ENCODE assay signal across 11 cellular contexts in the genomic region with DNA sequence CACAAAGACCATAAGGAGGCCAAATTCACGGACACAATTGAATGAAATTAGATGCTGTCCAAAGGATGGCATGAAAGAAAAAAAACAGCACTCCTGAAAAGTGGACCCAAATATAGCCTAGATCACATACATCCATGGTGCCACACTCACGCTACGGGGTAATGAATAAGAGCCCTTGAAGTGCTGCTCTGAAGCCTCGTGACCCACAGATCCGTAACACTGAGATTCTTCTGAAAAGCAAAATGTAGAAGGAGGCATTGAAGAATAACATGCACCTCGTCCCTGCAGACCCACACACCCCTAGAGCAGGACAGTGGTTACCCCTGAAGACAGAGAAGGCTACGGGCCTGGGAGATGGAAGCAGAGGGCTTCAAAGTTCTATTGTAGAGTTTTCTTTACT. TPM values are rescaled to one million over a fixed set of nuclear protein-coding genes. Genes with fewer than 3 reads are reported as not detected.
DNase-seq lines count a peak whose midpoint lies in the region; ATAC-seq lines count a peak whose summit lies in the region.
"Had no signal": no experiment of that assay in that cellular context is flagged by ENCODE, and none has a peak within 500 bp of the region (broad histone marks: within the 10 kb centered on the region; RNA-seq: fewer than 3 reads in every experiment).

No MANE protein-coding gene starts in this region.

- H3K27me3 Mint-ChIP-seq in activated CD4-positive, alpha-beta T cell treated with anti-CD3 and anti-CD28 coated beads, Interleukin-2, amount 10 ng/mL, durations not matched to agents 7 days and 5 days = no peaks in the 10 kb centered on the region
- H3K27me3 Mint-ChIP-seq in T-cell = no peaks in the 10 kb centered on the region
- H3K27me3 Mint-ChIP-seq in effector memory CD8-positive, alpha-beta T cell = no peaks in the 10 kb centered on the region
- no peaks in the 10 kb centered on the region for H3K27me3 Mint-ChIP-seq in stimulated activated naive B cell treated with anti-CD40 and anti-IgM and Interleukin-4, amounts not matched to agents 10 μg/mL and 1 μg/mL and 100 μg/mL, for 72 hours

- H3K4me3 Mint-ChIP-seq in activated CD4-positive, alpha-beta T cell treated with anti-CD3 and anti-CD28 coated beads, Interleukin-2, amount 10 ng/mL, durations not matched to agents 7 days and 5 days = peak overlapping the region; percentile 12
- peak overlapping the region; percentile 35 to 100 (median 57) for H3K4me3 Mint-ChIP-seq in T-cell
- H3K4me3 Mint-ChIP-seq in effector memory CD8-positive, alpha-beta T cell = peak overlapping the region; percentile 87 to 96
- H3K4me3 Mint-ChIP-seq in stimulated activated naive B cell treated with anti-CD40 and anti-IgM and Interleukin-4, amounts not matched to agents 10 μg/mL and 1 μg/mL and 100 μg/mL, for 72 hours = peak overlapping the region; percentile 39 to 67
- H3K4me3 Mint-ChIP-seq: neural progenitor cell had no signal

- CTCF ChIA-PET in activated CD4-positive, alpha-beta T cell treated with anti-CD3 and anti-CD28 coated beads, Interleukin-2, amount 10 ng/mL, durations not matched to agents 7 days and 5 days (lab: Charles Lee) = no interaction called here
- CTCF ChIA-PET in T-cell (lab: Charles Lee) = no interaction called here

- H3K4me1 Mint-ChIP-seq in activated CD4-positive, alpha-beta T cell treated with anti-CD3 and anti-CD28 coated beads, Interleukin-2, amount 10 ng/mL, durations not matched to agents 7 days and 5 days = peaks cover 82% of the 10 kb centered on the region
- H3K4me1 Mint-ChIP-seq in T-cell = peaks cover 76 to 92% (median 84%) of the 10 kb centered on the region in 3 donors
- peaks cover 67 to 84% of the 10 kb centered on the region in 2 donors for H3K4me1 Mint-ChIP-seq in effector memory CD8-positive, alpha-beta T cell (ENCODE audit: low read depth in 2 of 2)
- H3K4me1 Mint-ChIP-seq in stimulated activated naive B cell treated with anti-CD40 and anti-IgM and Interleukin-4, amounts not matched to agents 10 μg/mL and 1 μg/mL and 100 μg/mL, for 72 hours = peaks cover 66 to 95% of the 10 kb centered on the region in 2 donors

- no peak for DNase-seq in activated CD4-positive, alpha-beta T cell treated with anti-CD3 and anti-CD28 coated beads, Interleukin-2, amount 10 ng/mL, durations not matched to agents 7 days and 5 days
- no peak for DNase-seq in activated CD4-positive, alpha-beta T cell treated with anti-CD3 and anti-CD28 coated beads for 1 hour
- DNase-seq in T-cell (no peak), globus pallidus (ENCODE audit: low spot score) (no peak)
- no peak for DNase-seq in effector memory CD8-positive, alpha-beta T cell
- no peak for DNase-seq in stimulated activated naive B cell treated with anti-CD40 and anti-IgM and Interleukin-4, amounts not matched to agents 10 μg/mL and 1 μg/mL and 100 μg/mL, for 72 hours
- DNase-seq: MM.1S, NCI-H2107 had no signal

- H3K36me3 Mint-ChIP-seq in activated CD4-positive, alpha-beta T cell treated with anti-CD3 and anti-CD28 coated beads, Interleukin-2, amount 10 ng/mL, durations not matched to agents 7 days and 5 days (ENCODE audit: low read depth) = peaks cover 24% of the 10 kb centered on the region
- peaks cover 2% of the 10 kb centered on the region for H3K36me3 Mint-ChIP-seq in T-cell
- peaks cover 35% of the 10 kb centered on the region for H3K36me3 Mint-ChIP-seq in effector memory CD8-positive, alpha-beta T cell (ENCODE audit: insufficient read depth)
- peaks cover 0 to 30% of the 10 kb centered on the region in 2 donors for H3K36me3 Mint-ChIP-seq in stimulated activated naive B cell treated with anti-CD40 and anti-IgM and Interleukin-4, amounts not matched to agents 10 μg/mL and 1 μg/mL and 100 μg/mL, for 72 hours

- H3K27ac Mint-ChIP-seq in activated CD4-positive, alpha-beta T cell treated with anti-CD3 and anti-CD28 coated beads, Interleukin-2, amount 10 ng/mL, durations not matched to agents 7 days and 5 days = peak overlapping the region; percentile 89
- H3K27ac Mint-ChIP-seq in T-cell = peak overlapping the region; percentile 90 to 99
- peak overlapping the region; percentile 85 to 99 for H3K27ac Mint-ChIP-seq in effector memory CD8-positive, alpha-beta T cell
- H3K27ac Mint-ChIP-seq in stimulated activated naive B cell treated with anti-CD40 and anti-IgM and Interleukin-4, amounts not matched to agents 10 μg/mL and 1 μg/mL and 100 μg/mL, for 72 hours = peak overlapping the region; percentile 67
- H3K27ac Mint-ChIP-seq: neural progenitor cell had no signal

- ATAC-seq in T-cell (replicated peaks in 1 of 4) = no peak
- ATAC-seq in effector memory CD8-positive, alpha-beta T cell (replicated peaks) = no peak
- no peak for ATAC-seq in stimulated activated naive B cell treated with anti-CD40 and anti-IgM and Interleukin-4, amounts not matched to agents 10 μg/mL and 1 μg/mL and 100 μg/mL, for 72 hours (replicated peaks)
- no peak for ATAC-seq in GM19023 (IDR thresholded peaks at IDR 0.05; ENCODE audit: unreplicated experiment)
- ATAC-seq in HG03354 (IDR thresholded peaks at IDR 0.05; ENCODE audit: poor library complexity, severe bottlenecking, unreplicated experiment) = no peak

- POLR2A ChIA-PET in activated CD4-positive, alpha-beta T cell treated with anti-CD3 and anti-CD28 coated beads, Interleukin-2, amount 10 ng/mL, durations not matched to agents 7 days and 5 days (lab: Charles Lee) = no interaction called here
- POLR2A ChIA-PET in T-cell (lab: Charles Lee) = no interaction called here

- peaks cover 5% of the 10 kb centered on the region for H3K9me3 Mint-ChIP-seq in activated CD4-positive, alpha-beta T cell treated with anti-CD3 and anti-CD28 coated beads, Interleukin-2, amount 10 ng/mL, durations not matched to agents 7 days and 5 days
- no peaks in the 10 kb centered on the region for H3K9me3 Mint-ChIP-seq in T-cell
- no peaks in the 10 kb centered on the region for H3K9me3 Mint-ChIP-seq in effector memory CD8-positive, alpha-beta T cell
- H3K9me3 Mint-ChIP-seq in stimulated activated naive B cell treated with anti-CD40 and anti-IgM and Interleukin-4, amounts not matched to agents 10 μg/mL and 1 μg/mL and 100 μg/mL, for 72 hours = peaks cover 0 to 2% of the 10 kb centered on the region in 2 donors

RNA-seq across cellular contexts. Expression of a gene that starts 3.9 kb away (rescaled TPM):
- 100 to 1,000 TPM; 439 to 500 TPM for total RNA-seq in activated CD4-positive, alpha-beta T cell treated with anti-CD3 and anti-CD28 coated beads, Interleukin-2, amount 10 ng/mL, durations not matched to agents 7 days and 5 days
- 100 to 1,000 TPM; 249 to 498 (median 304) TPM for total RNA-seq in T-cell

RNA-seq across cellular contexts. Expression of a gene that starts 15.2 kb away (rescaled TPM):
- total RNA-seq in activated CD4-positive, alpha-beta T cell treated with anti-CD3 and anti-CD28 coated beads, Interleukin-2, amount 10 ng/mL, durations not matched to agents 7 days and 5 days = 10 to 100 TPM; 32.7 to 39.8 TPM
- 10 to 100 TPM; 16.7 to 32.2 (median 26.7) TPM for total RNA-seq in T-cell

RNA-seq across cellular contexts. Expression of a gene that starts 51.1 kb away (rescaled TPM):
- total RNA-seq in activated CD4-positive, alpha-beta T cell treated with anti-CD3 and anti-CD28 coated beads, Interleukin-2, amount 10 ng/mL, durations not matched to agents 7 days and 5 days = 10 to 100 TPM; 70.2 to 79.9 TPM
- total RNA-seq in T-cell = 10 to 100 TPM; 73.4 to 91.1 (median 90.2) TPM

Comparison
In these comparisons a context has a peak if more than half of its experiments do, and no peak if none do; other contexts are left out.
1. H3K4me3 Mint-ChIP-seq: peak in every context shown above with its lines; median percentile 92 in effector memory CD8-positive, alpha-beta T cell; 57 in T-cell; 53 in stimulated activated naive B cell treated with anti-CD40 and anti-IgM and Interleukin-4, amounts not matched to agents 10 μg/mL and 1 μg/mL and 100 μg/mL, for 72 hours; 12 in activated CD4-positive, alpha-beta T cell treated with anti-CD3 and anti-CD28 coated beads, Interleukin-2, amount 10 ng/mL, durations not matched to agents 7 days and 5 days.